In the genomic region with DNA sequence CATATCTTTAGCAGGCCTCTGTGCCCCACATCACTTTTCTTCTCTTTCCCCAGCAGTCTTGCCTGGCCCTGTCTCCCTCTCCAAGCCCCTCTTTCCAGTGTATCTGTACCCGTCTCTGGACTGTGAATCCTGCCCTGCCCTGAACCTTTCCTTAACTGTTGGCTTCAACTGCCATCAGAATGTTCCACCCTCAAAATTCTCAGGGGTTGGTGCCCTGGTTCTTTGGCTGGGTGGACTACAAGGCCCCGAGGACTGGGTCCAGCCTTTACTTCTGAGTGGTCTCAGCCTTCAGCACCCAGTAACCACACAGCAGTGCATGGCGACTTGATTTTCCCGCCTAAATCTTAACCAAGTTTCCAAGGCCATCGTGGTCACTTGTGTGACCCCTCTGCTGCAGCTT, we compare ENCODE assay signal across 7 cellular contexts.
"Had no signal": no experiment of that assay in that cellular context is flagged by ENCODE, and none has a peak within 500 bp of the region (broad histone marks: within the 10 kb centered on the region; RNA-seq: fewer than 3 reads in every experiment).

No MANE protein-coding gene starts in this region.

- ATAC-seq: HepG2 had no signal

- DNase-seq: GM23248, GOT3, H9, HCEC 1CT, KBM-7 had no signal

- H3K4me3 ChIP-seq: GM23248 had no signal

- H3K27ac ChIP-seq: GM23248, HL-60 had no signal
